Comparison of ENCODE assay signal across 10 cellular contexts in the genomic region with DNA sequence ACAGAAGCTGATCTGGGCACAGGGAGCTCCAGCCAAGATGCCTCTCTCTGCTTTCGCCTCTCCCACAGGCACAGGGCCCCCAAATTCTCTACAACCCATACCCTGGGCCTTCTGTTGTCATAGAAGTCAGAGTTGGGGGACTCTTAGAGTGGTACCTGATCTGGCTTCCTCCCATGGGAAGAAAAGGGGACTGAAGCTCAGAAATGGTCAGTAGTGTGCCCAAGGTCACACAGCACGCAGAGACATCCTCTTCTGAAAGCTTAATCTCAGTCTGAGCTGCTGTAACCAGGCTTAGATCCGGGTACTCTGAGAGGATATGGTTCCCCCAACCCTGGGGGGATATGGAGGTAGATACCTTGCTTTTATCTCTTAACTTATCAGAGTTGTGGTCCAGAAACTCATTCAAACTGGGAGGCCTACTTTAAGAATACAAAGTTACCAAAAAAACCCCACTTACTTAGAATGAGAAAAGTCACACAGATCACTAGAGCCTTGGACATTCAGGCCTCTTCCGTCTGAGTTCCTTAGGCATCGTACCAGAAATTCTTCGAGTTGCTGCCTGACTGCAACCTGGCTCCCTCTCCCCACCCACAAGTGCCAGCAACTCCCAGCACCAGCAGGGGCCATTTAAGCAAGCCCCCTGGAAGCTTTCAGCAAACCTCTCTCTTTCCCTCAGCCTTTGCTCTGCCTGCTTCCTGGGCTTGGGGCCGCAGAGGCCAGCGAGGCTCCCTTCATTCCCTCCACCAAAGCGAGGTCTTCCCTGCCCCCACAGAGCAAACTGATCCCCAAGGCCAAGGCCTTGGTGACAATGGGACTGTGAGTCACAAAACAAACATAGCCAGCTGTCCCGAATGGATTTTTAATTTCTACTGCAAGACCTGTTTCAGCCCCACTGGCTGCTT. TPM values are rescaled to one million over a fixed set of nuclear protein-coding genes. Genes with fewer than 3 reads are reported as not detected.
DNase-seq lines count a peak whose midpoint lies in the region; ATAC-seq and TF ChIP-seq lines count a peak whose summit lies in the region.
"Had no signal": no experiment of that assay in that cellular context is flagged by ENCODE, and none has a peak within 500 bp of the region (broad histone marks: within the 10 kb centered on the region; RNA-seq: fewer than 3 reads in every experiment).

No MANE protein-coding gene starts in this region.

- TSS peak; percentile 1 for BruUV-seq in PC-9 (replicated peaks; lab: Mats Ljungman, UMichigan)

- TF ChIP-seq CTCF in H9 (conservative IDR thresholded peaks at IDR 0.05) = no peak
- TF ChIP-seq CTCF in PC-9 (conservative IDR thresholded peaks at IDR 0.05) = no peak

- H3K9me3 ChIP-seq in H9 (ENCODE audit: control insufficient read depth, low read depth, low read length) (no peaks in the 10 kb centered on the region), PC-9 (ENCODE audit: insufficient read depth, low read depth) (no peaks in the 10 kb centered on the region)
- H3K9me3 ChIP-seq: heart right ventricle had no signal

- whole genome bisulfite sequencing in H9 (ENCODE audit: extremely low coverage, insufficient read length, low lambda C conversion rate) = no CpG with 5 or more reads among the region's 10 CpGs

- no peak overlapping the region for H2BK120ac ChIP-seq in H9 (ENCODE audit: low read depth, low read length, poor library complexity, severe bottlenecking)

- no peak overlapping the region for H3K4me3 ChIP-seq in PC-9
- H3K4me3 ChIP-seq: heart right ventricle had no signal

- peaks cover 99% of the 10 kb centered on the region for H3F3A ChIP-seq in PC-9 (ENCODE audit: insufficient read depth, low read depth)

- H3K9ac ChIP-seq in H9 (ENCODE audit: extremely low read depth, insufficient read length, low read length) = no peak overlapping the region

- no peak overlapping the region for H2BK20ac ChIP-seq in H9 (ENCODE audit: low read depth, low read length, poor library complexity, severe bottlenecking)

- peaks cover 33 to 43% of the 10 kb centered on the region in 2 experiments for H3K4me1 Mint-ChIP-seq in H9

- no peak overlapping the region for H2BK12ac ChIP-seq in H9 (ENCODE audit: insufficient read length, low read depth, low read length)

- H4K5ac ChIP-seq in H9 (ENCODE audit: insufficient read length, low read depth, low read length) = no peak overlapping the region

- H2AK5ac ChIP-seq in H9 (ENCODE audit: insufficient read length, low read length) = no peak overlapping the region

- ATAC-seq in GM19467 (IDR thresholded peaks at IDR 0.05; ENCODE audit: unreplicated experiment) (no peak), HG03095 (IDR thresholded peaks at IDR 0.05; ENCODE audit: unreplicated experiment) (no peak)

- H2AFZ ChIP-seq in H9 (ENCODE audit: low read length) = no peak overlapping the region
- no peak overlapping the region for H2AFZ ChIP-seq in PC-9

- no peak overlapping the region for H4K8ac ChIP-seq in H9 (replicated peaks; ENCODE audit: insufficient read length, low read depth, low read length)

- H3K18ac ChIP-seq in H9 (ENCODE audit: insufficient read length, low read depth, low read length) = no peak overlapping the region

- intact Hi-C loops in PC-9 (cut with micrococcal nuclease; ENCODE audit: unreplicated experiment) = no loop called here
- intact Hi-C loops in posterior cingulate gyrus (cut with DNase I) = no loop called here

- H4K91ac ChIP-seq in H9 (ENCODE audit: insufficient read length, low read depth, low read length) = no peak overlapping the region

- no peak overlapping the region for H3T11ph ChIP-seq in H9 (ENCODE audit: low read length)

- H3K4me3 Mint-ChIP-seq in H9 = no peak overlapping the region; a peak in 1 of 5 replicates

- H2BK15ac ChIP-seq in H9 (ENCODE audit: low read depth, low read length) = no peak overlapping the region

- H3K79me1 ChIP-seq in H9 (ENCODE audit: insufficient read depth, low read depth, low read length, poor library complexity, severe bottlenecking) = no peaks in the 10 kb centered on the region

- no peak overlapping the region for H2BK5ac ChIP-seq in H9 (ENCODE audit: insufficient read length, low read length)

- no peak overlapping the region for H3K23ac ChIP-seq in H9 (ENCODE audit: insufficient read length, low read depth, low read length)

- H3K36me3 Mint-ChIP-seq in H9 (ENCODE audit: insufficient read depth in 1 of 3, low read depth in 3 of 3) = peaks cover 0 to 19% (median 2%) of the 10 kb centered on the region in 3 experiments; a peak in 3 of 7 replicates

- H4K20me1 ChIP-seq in H9 (ENCODE audit: control insufficient read depth, insufficient read depth, insufficient read length) (no peaks in the 10 kb centered on the region), PC-9 (ENCODE audit: insufficient read depth) (peaks cover 50% of the 10 kb centered on the region)

- H3K9me2 ChIP-seq in PC-9 (ENCODE audit: insufficient read depth) = no peaks in the 10 kb centered on the region

- H3K14ac ChIP-seq in H9 (ENCODE audit: insufficient read depth, low read length) = no peak overlapping the region

- no peaks in the 10 kb centered on the region for H3K79me2 ChIP-seq in H9 (ENCODE audit: insufficient read depth, low read length)
- H3K79me2 ChIP-seq in PC-9 (ENCODE audit: low read depth) = peaks cover 8% of the 10 kb centered on the region

- H3K27ac ChIP-seq in H9 (ENCODE audit: insufficient read length, low read depth, low read length) = no peak overlapping the region
- H3K27ac ChIP-seq in PC-9 = peak overlapping the region; percentile 90
- H3K27ac ChIP-seq: heart right ventricle had no signal

- no peak overlapping the region for H3K4me2 ChIP-seq in H9 (ENCODE audit: insufficient read depth, insufficient read length, low read length)
- peak overlapping the region; percentile 59 for H3K4me2 ChIP-seq in PC-9

- CTCF ChIA-PET in PC-9 (lab: Charles Lee) = interaction anchor here (0.5 to 1.3 kb wide), 3 partner anchors 32 to 86 kb away, joined by 3 to 4 read pairs (median 3); no protein-coding TSS in a partner anchor

- no peak overlapping the region for H3K4ac ChIP-seq in H9 (ENCODE audit: low read depth, low read length)

- H3K23me2 ChIP-seq in H9 (ENCODE audit: insufficient read length, low read depth, low read length, poor library complexity, severe bottlenecking) = no peaks in the 10 kb centered on the region

- POLR2A ChIA-PET in PC-9 (lab: Charles Lee; ENCODE audit: unreplicated experiment) = interaction anchor here (0.5 to 0.7 kb wide), 4 partner anchors 91 to 658 kb away, joined by 4 to 7 read pairs (median 5); a partner anchor contains a TSS

- H3K9me3 Mint-ChIP-seq in H9 = no peaks in the 10 kb centered on the region

- peaks cover 5% of the 10 kb centered on the region; the same call in 1 of the 2 replicates for H3K4me1 ChIP-seq in H9 (ENCODE audit: insufficient read depth, low read length)
- H3K4me1 ChIP-seq in PC-9 (replicated peaks; ENCODE audit: insufficient read depth) = peaks cover 76% of the 10 kb centered on the region

- H3K56ac ChIP-seq in H9 (ENCODE audit: insufficient read length, low read depth, low read length) = no peak overlapping the region

- DNase-seq in A172 (ENCODE audit: low spot score) (peak; percentile 65), H9 (no peak), PC-9 (peak; percentile 77 to 83), kidney tubule cell (ENCODE audit: low spot score) (peak; percentile 77), UCSD-AML1 (lab: John Stamatoyannopoulos, UW; ENCODE audit: unreplicated experiment) (no peak), posterior cingulate gyrus (no peak)
- DNase-seq: heart right ventricle, Right ventricle myocardium superior had no signal

- H3K27me3 ChIP-seq in H9 (ENCODE audit: insufficient read depth, low read length) (no peaks in the 10 kb centered on the region; the same call in 1 of the 2 replicates), PC-9 (ENCODE audit: insufficient read depth, low read depth) (no peaks in the 10 kb centered on the region)

- H3K27me3 Mint-ChIP-seq in H9 (ENCODE audit: low read depth) = peaks cover 53% of the 10 kb centered on the region

- peak overlapping the region in 2 of 3 experiments; percentile 45 to 68; a peak in 5 of 7 replicates for H3K27ac Mint-ChIP-seq in H9

- H3K36me3 ChIP-seq in PC-9 (ENCODE audit: low read depth) = peaks cover 64% of the 10 kb centered on the region
- H3K36me3 ChIP-seq: heart right ventricle had no signal

RNA-seq across cellular contexts. Expression of a gene that starts 13.9 kb away (rescaled TPM):
- total RNA-seq in A172 (2014; rRNA removed; shearing (Covaris generic)) = 13.8 and 16.1 TPM in 2 replicates
- 8.9 and 10.0 TPM in 2 replicates for total RNA-seq in H9 (2021)
- total RNA-seq in PC-9 (2021) = 3,783 and 4,555 TPM in 2 replicates

RNA-seq across cellular contexts. Expression of a gene that starts 27.5 kb away (rescaled TPM):
- total RNA-seq in A172 (2014; rRNA removed; shearing (Covaris generic)) = 1.5 and 1.6 TPM in 2 replicates
- not detected in 2 replicates for total RNA-seq in H9 (2021)
- total RNA-seq in PC-9 (2021) = 2.7 and 5.7 TPM in 2 replicates
- total RNA-seq: Right ventricle myocardium superior had no signal

RNA-seq across cellular contexts. Expression of a gene that starts 44.4 kb away (rescaled TPM):
- total RNA-seq in A172 (2014; rRNA removed; shearing (Covaris generic)) = 59.0 and 66.4 TPM in 2 replicates
- total RNA-seq in H9 (2021) = not detected in 2 replicates
- 2.5 and 4.3 TPM in 2 replicates for total RNA-seq in PC-9 (2021)
- total RNA-seq: heart right ventricle, Right ventricle myocardium superior had no signal

RNA-seq across cellular contexts. Expression of a gene that starts 55.2 kb away (rescaled TPM):
- 65.2 and 75.2 TPM in 2 replicates for total RNA-seq in A172 (2014; rRNA removed; shearing (Covaris generic))
- 0.07 TPM in 1 of 2 replicates, not detected in the other for total RNA-seq in H9 (2021)
- 84.1 and 94.9 TPM in 2 replicates for total RNA-seq in PC-9 (2021)
- total RNA-seq: Right ventricle myocardium superior had no signal

Comparison
In these comparisons a context has a peak if more than half of its experiments do, and no peak if none do; other contexts are left out.
1. DNase-seq: peak in A172 (single experiment), PC-9 (2 of 2) and kidney tubule cell (single experiment); none in H9 (single experiment), UCSD-AML1 (single experiment) and posterior cingulate gyrus (0 of 10).
2. RNA of a gene that starts 13.9 kb away (total RNA-seq): 3,783 to 4,555 TPM in PC-9; 13.8 to 16.1 TPM in A172 and 8.9 to 10.0 TPM in H9; every median in the first group is over 100 times any median in the second.
3. RNA of a gene that starts 44.4 kb away (total RNA-seq): 59.0 to 66.4 TPM in A172; 2.5 to 4.3 TPM in PC-9 and not detected in H9; every median in the first group is over 10 times any median in the second.